ENCODE assay signal across 8 cellular contexts in the genomic region with DNA sequence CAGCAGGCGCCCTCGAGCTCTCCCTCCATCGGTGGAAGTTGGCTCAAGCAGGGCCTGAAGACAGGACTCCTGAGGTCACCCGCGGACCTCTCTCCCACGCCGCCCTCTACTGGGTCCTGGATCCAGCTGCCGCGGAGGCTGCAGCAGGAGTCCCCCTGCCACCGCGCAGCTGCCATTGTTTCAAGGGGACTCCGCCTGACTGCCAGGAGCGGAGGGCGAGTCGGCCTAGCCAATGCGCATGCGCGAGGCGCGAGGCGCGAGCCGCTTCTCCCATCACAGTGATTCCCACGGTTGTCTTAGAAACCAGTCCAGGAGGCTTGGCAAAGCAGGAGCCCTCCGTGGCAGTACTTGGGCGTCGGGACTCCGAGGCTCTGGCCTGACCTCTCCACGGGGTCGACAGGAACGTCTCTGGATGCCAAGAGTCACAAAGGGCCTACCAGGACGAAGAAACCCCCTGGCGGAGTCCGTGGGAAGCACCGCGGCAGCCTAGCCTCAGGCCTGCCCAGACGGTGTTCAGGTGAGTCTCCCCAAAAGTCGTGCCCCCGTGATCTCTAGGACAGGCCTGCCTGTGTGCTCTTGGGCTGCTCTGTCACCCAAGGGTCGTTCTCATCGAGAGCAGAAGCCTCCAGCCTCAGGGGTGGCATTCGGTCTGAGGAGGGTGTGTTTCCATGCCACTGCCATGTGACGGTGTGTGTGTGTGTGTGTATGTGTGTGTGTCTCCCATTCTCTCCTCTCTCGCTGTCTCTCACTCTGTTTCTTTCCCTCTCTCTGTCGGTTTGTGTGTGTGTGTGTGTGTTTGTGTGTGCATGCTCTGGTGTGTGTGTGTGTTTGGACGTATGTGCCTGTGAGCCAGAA.
DNase-seq lines count a peak whose midpoint lies in the region; ATAC-seq, FAIRE-seq and TF ChIP-seq lines count a peak whose summit lies in the region.

No MANE protein-coding gene starts in this region.

- H4K20me1 ChIP-seq in SU-DHL-6 (ENCODE audit: low read depth, low read length) = no peaks in the 10 kb centered on the region

- H3K79me2 ChIP-seq in SU-DHL-6 (ENCODE audit: insufficient read depth, low read length) = no peaks in the 10 kb centered on the region

- FAIRE-seq in urothelium cell line (lab: Jason Lieb, UNC) = no peak

- TF ChIP-seq CTCF in SU-DHL-6 (IDR thresholded peaks at IDR 0.05; ENCODE audit: insufficient read depth, low read length, poor library complexity, severe bottlenecking) (peak; percentile 17), astrocyte of the cerebellum (IDR thresholded peaks at IDR 0.05; ENCODE audit: low read depth, low read length, missing control alignments) (peak; percentile 38)

- ATAC-seq in HG03196 (IDR thresholded peaks at IDR 0.05; ENCODE audit: unreplicated experiment) = peak; percentile 56

- peak overlapping the region; percentile 74 for H2AFZ ChIP-seq in SU-DHL-6 (ENCODE audit: low read depth, low read length, severe bottlenecking)

- no peaks in the 10 kb centered on the region for H3K9me3 ChIP-seq in SU-DHL-6 (ENCODE audit: insufficient read depth, low read length)

- no peaks in the 10 kb centered on the region for H3F3A ChIP-seq in SU-DHL-6 (ENCODE audit: insufficient read depth)

- H3K4me3 ChIP-seq in SU-DHL-6 (ENCODE audit: insufficient read depth, low read length, poor library complexity, severe bottlenecking) (peak overlapping the region; percentile 42), astrocyte of the cerebellum (ENCODE audit: low read depth, low read length) (peak overlapping the region; percentile 26)

- H3K27ac ChIP-seq in SU-DHL-6 (ENCODE audit: low read depth, low read length) = no peak overlapping the region

- peak; percentile 27 for DNase-seq in NK-92 treated with Interleukin-12 subunit alpha and Interleukin-12 subunit beta, amount 100 ng/mL, for 24 hours (lab: John Stamatoyannopoulos, UW)
- DNase-seq in NK-92 (lab: John Stamatoyannopoulos, UW; ENCODE audit: unreplicated experiment) = no peak
- no peak for DNase-seq in astrocyte of the cerebellum (ENCODE audit: low read depth)
- DNase-seq in kidney tubule cell (ENCODE audit: low spot score) = peak; percentile 43
- DNase-seq in stimulated activated CD4-positive, alpha-beta T cell treated with anti-CD3 and anti-CD28 coated beads, TNF-alpha, amount 100 ng/mL, for 4 hours (ENCODE audit: low read depth in 3 of 3) = peak; percentile 31 to 46 (median 38)
- DNase-seq in urothelium cell line (ENCODE audit: low spot score) = no peak

- in situ Hi-C loops in astrocyte of the cerebellum (cut with HindIII; ENCODE audit: low sequenced_read_pairs) = no loop called here

- no peaks in the 10 kb centered on the region for H3K27me3 ChIP-seq in SU-DHL-6 (ENCODE audit: low read length)

- no peaks in the 10 kb centered on the region for H3K9me2 ChIP-seq in SU-DHL-6 (replicated peaks; ENCODE audit: insufficient read depth, low read length)

- peak overlapping the region; percentile 53; the same call in 1 of the 2 replicates for H3K9ac ChIP-seq in SU-DHL-6 (ENCODE audit: low read length)

- H3K4me2 ChIP-seq in SU-DHL-6 (ENCODE audit: low read depth, low read length, poor library complexity, severe bottlenecking) = peak overlapping the region; percentile 47

- H3K36me3 ChIP-seq in SU-DHL-6 (ENCODE audit: low read length) = no peaks in the 10 kb centered on the region

Comparison
In these comparisons a context has a peak if more than half of its experiments do, and no peak if none do; other contexts are left out.
1. DNase-seq: peak in NK-92 treated with Interleukin-12 subunit alpha and Interleukin-12 subunit beta, amount 100 ng/mL, for 24 hours (single experiment), kidney tubule cell (single experiment) and stimulated activated CD4-positive, alpha-beta T cell treated with anti-CD3 and anti-CD28 coated beads, TNF-alpha, amount 100 ng/mL, for 4 hours (3 of 3); none in NK-92 (single experiment), astrocyte of the cerebellum (single experiment) and urothelium cell line (single experiment).